ENCODE assay signal across 8 cellular contexts in genomic region chr5:179858241-179858585, GRCh38. TPM values are rescaled to one million over a fixed set of nuclear protein-coding genes. Genes with fewer than 3 reads are reported as not detected.
DNase-seq lines count a peak whose midpoint lies in the region; ATAC-seq and TF ChIP-seq lines count a peak whose summit lies in the region.

No MANE protein-coding gene starts in this region.

- H3K9me3 Mint-ChIP-seq in activated naive CD8-positive, alpha-beta T cell treated with anti-CD3 and anti-CD28 coated beads for 36 hours, result no peaks in the 10 kb centered on the region

- H3K27ac ChIP-seq in PC-9 (no peak overlapping the region), hepatocyte (peak overlapping the region; percentile 36), gastrocnemius medialis (peak overlapping the region; percentile 89 to 98 (median 97))

- H3K4me1 ChIP-seq in PC-9 (replicated peaks; ENCODE audit: insufficient read depth) (peaks cover 6% of the 10 kb centered on the region; the same call in 1 of the 2 replicates), hepatocyte (ENCODE audit: insufficient read depth) (no peaks in the 10 kb centered on the region), gastrocnemius medialis (peaks cover 13 to 16% of the 10 kb centered on the region in 2 donors)

- H3K27me3 ChIP-seq in PC-9 (ENCODE audit: insufficient read depth, low read depth) (no peaks in the 10 kb centered on the region), hepatocyte (no peaks in the 10 kb centered on the region), gastrocnemius medialis (no peaks in the 10 kb centered on the region)

- H3K4me3 ChIP-seq in PC-9, result peak overlapping the region; percentile 83
- peak overlapping the region; percentile 66 for H3K4me3 ChIP-seq in hepatocyte
- H3K4me3 ChIP-seq in gastrocnemius medialis, result peak overlapping the region; percentile 86 to 98 (median 92)

- TF ChIP-seq CTCF in PC-9 (conservative IDR thresholded peaks at IDR 0.05) (no peak), hepatocyte (IDR thresholded peaks at IDR 0.05; ENCODE audit: poor library complexity) (no peak), gastrocnemius medialis (IDR thresholded peaks at IDR 0.05 in 4 of 5, conservative IDR thresholded peaks at IDR 0.05 in 1 of 5) (no peak)

- peaks cover 10% of the 10 kb centered on the region for H3K36me3 Mint-ChIP-seq in activated naive CD8-positive, alpha-beta T cell treated with anti-CD3 and anti-CD28 coated beads for 36 hours

- peak; percentile 34 for ATAC-seq in GM18517 (IDR thresholded peaks at IDR 0.05; ENCODE audit: unreplicated experiment)
- ATAC-seq in HG03039 (IDR thresholded peaks at IDR 0.05; ENCODE audit: unreplicated experiment), result peak; percentile 29
- ATAC-seq in gastrocnemius medialis, result peak; percentile 62 to 66

- H3K27me3 Mint-ChIP-seq in activated naive CD8-positive, alpha-beta T cell treated with anti-CD3 and anti-CD28 coated beads for 36 hours, result no peaks in the 10 kb centered on the region

- CTCF ChIA-PET in PC-9 (lab: Charles Lee), result interaction anchor here (1.0 kb wide), 1 partner anchor 95 kb away, joined by 3 read pairs; no protein-coding TSS in a partner anchor

- TF ChIP-seq POLR2A in gastrocnemius medialis (IDR thresholded peaks at IDR 0.05), result no peak

- POLR2A ChIA-PET in PC-9 (lab: Charles Lee; ENCODE audit: unreplicated experiment), result no interaction called here

- peak overlapping the region; percentile 76 for H3K27ac Mint-ChIP-seq in activated naive CD8-positive, alpha-beta T cell treated with anti-CD3 and anti-CD28 coated beads for 36 hours

- H3K36me3 ChIP-seq in PC-9 (ENCODE audit: low read depth) (no peaks in the 10 kb centered on the region), hepatocyte (replicated peaks; ENCODE audit: insufficient read depth, low read depth) (no peaks in the 10 kb centered on the region), gastrocnemius medialis (peaks cover 0 to 16% of the 10 kb centered on the region in 2 donors)

- under 1% methylated on average over 32 of the region's 32 CpGs for WGBS in hepatocyte (ENCODE audit: low lambda C conversion rate, missing lambda C conversion rate)

- H4K20me1 ChIP-seq in PC-9 (ENCODE audit: insufficient read depth) (peaks cover 6% of the 10 kb centered on the region; the same call in 1 of the 2 replicates), hepatocyte (ENCODE audit: insufficient read depth, poor library complexity, severe bottlenecking) (no peaks in the 10 kb centered on the region)

- BruUV-seq in PC-9 (replicated peaks; lab: Mats Ljungman, UMichigan), result no TSS peak

- H2AFZ ChIP-seq in PC-9 (peak overlapping the region; percentile 98), hepatocyte (peak overlapping the region; percentile 65)

- H3F3A ChIP-seq in PC-9 (ENCODE audit: insufficient read depth, low read depth), result peaks cover 26% of the 10 kb centered on the region

- H3K4me2 ChIP-seq in PC-9 (peak overlapping the region; percentile 96), hepatocyte (peak overlapping the region; percentile 94)

- H3K9me3 ChIP-seq in PC-9 (ENCODE audit: insufficient read depth, low read depth), result no peaks in the 10 kb centered on the region
- H3K9me3 ChIP-seq in hepatocyte (ENCODE audit: low read depth), result no peaks in the 10 kb centered on the region
- H3K9me3 ChIP-seq in gastrocnemius medialis, result no peaks in the 10 kb centered on the region

- peaks cover 13% of the 10 kb centered on the region; the same call in 1 of the 2 replicates for H3K79me2 ChIP-seq in PC-9 (ENCODE audit: low read depth)
- H3K79me2 ChIP-seq in hepatocyte, result peaks cover 40% of the 10 kb centered on the region

- H3K4me3 Mint-ChIP-seq in activated naive CD8-positive, alpha-beta T cell treated with anti-CD3 and anti-CD28 coated beads for 36 hours, result peak overlapping the region; percentile 89

- H3K9me2 ChIP-seq in PC-9 (ENCODE audit: insufficient read depth) (no peaks in the 10 kb centered on the region), hepatocyte (replicated peaks; ENCODE audit: insufficient read depth) (no peaks in the 10 kb centered on the region)

- intact Hi-C loops in PC-9 (cut with micrococcal nuclease; ENCODE audit: unreplicated experiment) (loop anchor here (1.0 to 10.0 kb wide), 5 partner anchors 39 to 235 kb away; partner anchors contain the start of genes HNRNPH1 and MAML1), gastrocnemius medialis (cut with DNase I; ENCODE audit: low total_unique reads) (loop anchor here (1.0 to 5.0 kb wide), 7 partner anchors 18 to 181 kb away; partner anchors contain the start of genes CANX and TBC1D9B)

- peaks cover 15% of the 10 kb centered on the region for H3K4me1 Mint-ChIP-seq in activated naive CD8-positive, alpha-beta T cell treated with anti-CD3 and anti-CD28 coated beads for 36 hours

- in situ Hi-C loops in gastrocnemius medialis (cut with MboI; ENCODE audit: low sequenced_read_pairs in 4 of 4), result loop anchor here in 1 of 4 donors (25.0 kb wide), 1 partner anchor 96 kb away; no protein-coding TSS in a partner anchor

- DNase-seq in AG08395 (ENCODE audit: low spot score) (peak; percentile 34), PC-9 (peak in 1 of 2 experiments; percentile 55), hepatocyte (ENCODE audit: low spot score) (peak; percentile 72), gastrocnemius medialis (no peak), mucosa of gallbladder (ENCODE audit: low spot score) (no peak)
- peak; percentile 67 for DNase-seq in activated naive CD8-positive, alpha-beta T cell treated with anti-CD3 and anti-CD28 coated beads for 36 hours

RNA-seq across cellular contexts. Expression of gene MRNIP, which starts 0.4 kb away (rescaled TPM):
- total RNA-seq in PC-9 (2021), result 39.9 and 54.0 TPM in 2 replicates
- 10 to 100 TPM; 12.3 to 13.9 TPM for total RNA-seq in activated naive CD8-positive, alpha-beta T cell treated with anti-CD3 and anti-CD28 coated beads for 36 hours
- total RNA-seq in hepatocyte, result 11.2 and 21.2 TPM in 2 replicates
- polyA plus RNA-seq in hepatocyte, result 28.5 and 51.6 TPM in 2 replicates
- 10 to 100 TPM in 1 of 4 donors, 1 to 10 TPM in 3; 2.9 to 16.1 (median 8.3) TPM for total RNA-seq in gastrocnemius medialis
- total RNA-seq in mucosa of gallbladder, result 38.6 TPM

RNA-seq across cellular contexts. Expression of gene SQSTM1, which starts 37.5 kb away (rescaled TPM):
- total RNA-seq in PC-9 (2021) (715 and 961 TPM in 2 replicates), hepatocyte (372 and 402 TPM in 2 replicates), gastrocnemius medialis (1,000 to 10,000 TPM; 1,080 to 1,340 (median 1,178) TPM), mucosa of gallbladder (711 TPM)
- 100 to 1,000 TPM; 111 to 117 TPM for total RNA-seq in activated naive CD8-positive, alpha-beta T cell treated with anti-CD3 and anti-CD28 coated beads for 36 hours
- 641 and 727 TPM in 2 replicates for polyA plus RNA-seq in hepatocyte

RNA-seq across cellular contexts. Expression of gene TBC1D9B, which starts 49.5 kb away (rescaled TPM):
- total RNA-seq in PC-9 (2021), result 118 and 148 TPM in 2 replicates
- 10 to 100 TPM; 73.1 to 74.9 TPM for total RNA-seq in activated naive CD8-positive, alpha-beta T cell treated with anti-CD3 and anti-CD28 coated beads for 36 hours
- total RNA-seq in hepatocyte, result 66.9 and 77.0 TPM in 2 replicates
- 94.0 and 97.3 TPM in 2 replicates for polyA plus RNA-seq in hepatocyte
- 10 to 100 TPM; 56.1 to 65.9 (median 62.7) TPM for total RNA-seq in gastrocnemius medialis
- total RNA-seq in mucosa of gallbladder, result 149 TPM

RNA-seq across cellular contexts. Expression of gene MGAT4B, which starts 51.5 kb away (rescaled TPM):
- total RNA-seq in PC-9 (2021), result 337 and 413 TPM in 2 replicates
- total RNA-seq in activated naive CD8-positive, alpha-beta T cell treated with anti-CD3 and anti-CD28 coated beads for 36 hours, result 10 to 100 TPM; 67.9 to 71.5 TPM
- total RNA-seq in hepatocyte, result 132 and 159 TPM in 2 replicates
- polyA plus RNA-seq in hepatocyte, result 233 and 243 TPM in 2 replicates
- total RNA-seq in gastrocnemius medialis, result 10 to 100 TPM; 28.3 to 86.0 (median 61.4) TPM
- total RNA-seq in mucosa of gallbladder, result 272 TPM

Comparison
In these comparisons a context has a peak if more than half of its experiments do, and no peak if none do; other contexts are left out.
1. DNase-seq: peak in AG08395 (single experiment), activated naive CD8-positive, alpha-beta T cell treated with anti-CD3 and anti-CD28 coated beads for 36 hours (single experiment) and hepatocyte (single experiment); none in gastrocnemius medialis (0 of 2) and mucosa of gallbladder (single experiment).
2. Peak in every context shown above with its lines, with median percentiles within 50 percentile points of each other: ATAC-seq and H3K4me3 ChIP-seq.